Comparison of ENCODE assay signal across 35 cellular contexts in the genomic region with DNA sequence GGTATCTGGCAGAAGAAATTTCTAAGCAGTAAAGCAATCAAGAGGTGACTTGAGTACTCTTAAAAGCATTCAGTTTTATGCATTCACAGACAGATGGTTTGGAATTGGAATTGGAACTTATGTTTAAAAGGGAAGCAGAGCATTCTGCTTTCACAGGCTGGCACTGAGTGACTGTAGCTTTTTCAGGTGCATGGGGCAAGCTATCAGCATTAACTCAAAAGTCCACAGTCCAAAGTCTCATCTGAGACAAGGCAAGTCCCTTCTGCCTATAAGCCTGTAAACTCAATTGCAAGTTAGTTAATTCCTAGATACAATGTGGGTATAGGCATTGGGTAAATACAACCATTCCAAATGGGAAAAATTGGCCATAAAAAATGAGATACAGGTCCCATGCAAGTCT.
"Had no signal": no experiment of that assay in that cellular context is flagged by ENCODE, and none has a peak within 500 bp of the region (broad histone marks: within the 10 kb centered on the region; RNA-seq: fewer than 3 reads in every experiment).

No MANE protein-coding gene starts in this region.

- H3K27ac Mint-ChIP-seq: activated B cell treated with CpG ODN at 0.5 μM for 24 hours; activated CD4-positive, alpha-beta memory T cell treated with anti-CD3 and anti-CD28 coated beads for 36 hours; activated CD4-positive, alpha-beta T cell treated with anti-CD3 and anti-CD28 coated beads, Interleukin-2, amount 10 ng/mL, durations not matched to agents 24 days and 14 days; activated naive CD4-positive, alpha-beta T cell treated with anti-CD3 and anti-CD28 coated beads, Interleukin-2, amount 10 ng/mL, durations not matched to agents 7 days and 5 days; activated naive CD4-positive, alpha-beta T cell treated with anti-CD3 and anti-CD28 coated beads, Interleukin-2, amount 50 U/mL, for 24 hours; activated naive CD8-positive, alpha-beta T cell; activated naive CD8-positive, alpha-beta T cell treated with anti-CD3 and anti-CD28 coated beads, Interleukin-2, amount 10 ng/mL, durations not matched to agents 7 days and 5 days; activated naive CD8-positive, alpha-beta T cell treated with anti-CD3 and anti-CD28 coated beads, Interleukin-2, amount 50 U/mL, for 24 hours; activated T-cell treated with anti-CD3 and anti-CD28 coated beads, Interleukin-2, amount 50 U/mL, for 72 hours; activated T-helper 1 cell treated with anti-CD3 and anti-CD28 coated beads, Interleukin-12 subunit alpha, Interleukin-12 subunit beta, Interleukin-2, Interleukin-4 antibody, amounts not matched to agents 30 ng/mL and 10 ng/mL and 1 ng/mL, durations not matched to agents 14 hours and 24 hours and 36 hours; activated T-helper 17 cell treated with anti-CD3 and anti-CD28 coated beads, Interleukin-2, amount 50 U/mL, for 72 hours; brain; T-helper 1 cell treated with Interleukin-12 subunit alpha and Interleukin-12 subunit beta and Interleukin-4 antibody, amounts not matched to agents 30 μg/mL and 1 μg/mL, for 36 hours; T-helper 2 cell treated with Interferon-gamma antibody and Interleukin-4, amounts not matched to agents 5 μg/mL and 100 μg/mL, for 36 hours had no signal

- H3K36me3 Mint-ChIP-seq: activated CD4-positive, alpha-beta memory T cell treated with anti-CD3 and anti-CD28 coated beads for 36 hours; activated naive CD4-positive, alpha-beta T cell treated with anti-CD3 and anti-CD28 coated beads, Interleukin-2, amount 10 ng/mL, durations not matched to agents 7 days and 5 days; activated naive CD4-positive, alpha-beta T cell treated with anti-CD3 and anti-CD28 coated beads, Interleukin-2, amount 50 U/mL, for 24 hours; activated naive CD8-positive, alpha-beta T cell treated with anti-CD3 and anti-CD28 coated beads, Interleukin-2, amount 10 ng/mL, durations not matched to agents 7 days and 5 days; brain had no signal

- H3K27ac ChIP-seq: ascending aorta, cardiac muscle cell, VCaP had no signal

- H3K9me3 Mint-ChIP-seq: activated naive CD4-positive, alpha-beta T cell treated with anti-CD3 and anti-CD28 coated beads, Interleukin-2, amount 10 ng/mL, durations not matched to agents 7 days and 5 days; activated T-helper 17 cell treated with anti-CD3 and anti-CD28 coated beads, Interleukin-2, amount 50 U/mL, for 72 hours; T-helper 1 cell treated with Interleukin-12 subunit alpha and Interleukin-12 subunit beta and Interleukin-4 antibody, amounts not matched to agents 30 μg/mL and 1 μg/mL, for 36 hours; T-helper 2 cell treated with Interferon-gamma antibody and Interleukin-4, amounts not matched to agents 5 μg/mL and 100 μg/mL, for 36 hours had no signal

- H3K27me3 ChIP-seq: ascending aorta, cardiac muscle cell had no signal

- H3K4me1 ChIP-seq: ascending aorta had no signal

- H3K27me3 Mint-ChIP-seq: activated B cell treated with CpG ODN at 0.5 μM for 24 hours; activated CD4-positive, alpha-beta memory T cell treated with anti-CD3 and anti-CD28 coated beads for 36 hours; activated CD4-positive, alpha-beta T cell treated with anti-CD3 and anti-CD28 coated beads, Interleukin-2, amount 10 ng/mL, durations not matched to agents 24 days and 14 days; activated naive CD4-positive, alpha-beta T cell treated with anti-CD3 and anti-CD28 coated beads, Interleukin-2, amount 10 ng/mL, durations not matched to agents 7 days and 5 days; activated naive CD4-positive, alpha-beta T cell treated with anti-CD3 and anti-CD28 coated beads, Interleukin-2, amount 50 U/mL, for 24 hours; activated naive CD8-positive, alpha-beta T cell; activated naive CD8-positive, alpha-beta T cell treated with anti-CD3 and anti-CD28 coated beads, Interleukin-2, amount 10 ng/mL, durations not matched to agents 7 days and 5 days; activated naive CD8-positive, alpha-beta T cell treated with anti-CD3 and anti-CD28 coated beads, Interleukin-2, amount 50 U/mL, for 24 hours; activated T-helper 17 cell treated with anti-CD3 and anti-CD28 coated beads, Interleukin-2, amount 50 U/mL, for 72 hours; central memory CD8-positive, alpha-beta T cell had no signal

- ATAC-seq: activated naive CD8-positive, alpha-beta T cell treated with anti-CD3 and anti-CD28 coated beads, Interleukin-2, amount 50 U/mL, for 24 hours; activated T-cell treated with anti-CD3 and anti-CD28 coated beads, Interleukin-2, amount 50 U/mL, for 72 hours had no signal

- DNase-seq: activated B cell treated with CpG ODN at 0.5 μM for 24 hours; activated CD4-positive, alpha-beta memory T cell treated with anti-CD3 and anti-CD28 coated beads for 36 hours; activated CD4-positive, alpha-beta T cell treated with anti-CD3 and anti-CD28 coated beads for 4 hours; activated CD4-positive, alpha-beta T cell treated with anti-CD3 and anti-CD28 coated beads, Interleukin-2, amount 10 ng/mL, durations not matched to agents 24 days and 14 days; activated CD4-positive, alpha-beta T cell treated with anti-CD3 and anti-CD28 coated beads, Interleukin-2, amount 50 U/mL, for 1 hour; activated CD4-positive, alpha-beta T cell treated with anti-CD3 and anti-CD28 coated beads, Interleukin-2, amount 50 U/mL, for 4 hours; activated CD4-positive, CD25-positive, alpha-beta regulatory T cell treated with anti-CD3 and anti-CD28 coated beads, Interleukin-2, amount 50 U/mL, for 72 hours; activated CD8-positive, alpha-beta memory T cell treated with anti-CD3 and anti-CD28 coated beads, Interleukin-2, amount 50 U/mL, for 4 hours; activated effector memory CD4-positive, alpha-beta T cell treated with anti-CD3 and anti-CD28 coated beads, Interleukin-2, amount 50 U/mL, for 16 hours; activated naive CD4-positive, alpha-beta T cell treated with anti-CD3 and anti-CD28 coated beads, Interleukin-2, amount 10 ng/mL, durations not matched to agents 7 days and 5 days; activated naive CD4-positive, alpha-beta T cell treated with Interleukin-2 at 50 U/mL for 16 hours; activated naive CD8-positive, alpha-beta T cell treated with anti-CD3 and anti-CD28 coated beads, Interleukin-2, amount 10 ng/mL, durations not matched to agents 7 days and 5 days; activated naive CD8-positive, alpha-beta T cell treated with anti-CD3 and anti-CD28 coated beads, Interleukin-2, amount 50 U/mL, for 24 hours; activated T-cell treated with anti-CD3 and anti-CD28 coated beads for 4 hours; activated T-cell treated with anti-CD3 and anti-CD28 coated beads, Interleukin-2, amount 50 U/mL, for 1 hour; activated T-cell treated with anti-CD3 and anti-CD28 coated beads, Interleukin-2, amount 50 U/mL, for 4 hours; activated T-cell treated with anti-CD3 and anti-CD28 coated beads, Interleukin-2, amount 50 U/mL, for 72 hours; amygdala; anterior cingulate cortex; caudate nucleus; cerebellar nuclear complex; T-helper 1 cell; T-helper 2 cell; T-helper 9 cell had no signal

- H3K36me3 ChIP-seq: ascending aorta, cardiac muscle cell had no signal

- H3K4me3 ChIP-seq: ascending aorta, cardiac muscle cell had no signal

- H3K4me3 Mint-ChIP-seq: activated B cell treated with CpG ODN at 0.5 μM for 24 hours; activated CD4-positive, alpha-beta memory T cell treated with anti-CD3 and anti-CD28 coated beads for 36 hours; activated CD4-positive, alpha-beta T cell treated with anti-CD3 and anti-CD28 coated beads, Interleukin-2, amount 10 ng/mL, durations not matched to agents 24 days and 14 days; activated naive CD4-positive, alpha-beta T cell treated with anti-CD3 and anti-CD28 coated beads, Interleukin-2, amount 10 ng/mL, durations not matched to agents 7 days and 5 days; activated naive CD4-positive, alpha-beta T cell treated with anti-CD3 and anti-CD28 coated beads, Interleukin-2, amount 50 U/mL, for 24 hours; activated naive CD8-positive, alpha-beta T cell; activated naive CD8-positive, alpha-beta T cell treated with anti-CD3 and anti-CD28 coated beads, Interleukin-2, amount 10 ng/mL, durations not matched to agents 7 days and 5 days; activated naive CD8-positive, alpha-beta T cell treated with anti-CD3 and anti-CD28 coated beads, Interleukin-2, amount 50 U/mL, for 24 hours; activated T-cell treated with anti-CD3 and anti-CD28 coated beads, Interleukin-2, amount 50 U/mL, for 4 hours; activated T-cell treated with anti-CD3 and anti-CD28 coated beads, Interleukin-2, amount 50 U/mL, for 72 hours; activated T-helper 1 cell treated with anti-CD3 and anti-CD28 coated beads, Interleukin-12 subunit alpha, Interleukin-12 subunit beta, Interleukin-2, Interleukin-4 antibody, amounts not matched to agents 30 ng/mL and 10 ng/mL and 1 ng/mL, durations not matched to agents 14 hours and 24 hours and 36 hours; activated T-helper 17 cell treated with anti-CD3 and anti-CD28 coated beads, Interleukin-2, amount 50 U/mL, for 72 hours; brain; central memory CD8-positive, alpha-beta T cell; T-helper 1 cell treated with Interleukin-12 subunit alpha and Interleukin-12 subunit beta and Interleukin-4 antibody, amounts not matched to agents 30 μg/mL and 1 μg/mL, for 36 hours; T-helper 2 cell treated with Interferon-gamma antibody and Interleukin-4, amounts not matched to agents 5 μg/mL and 100 μg/mL, for 36 hours had no signal

- H3K9me3 ChIP-seq: ascending aorta had no signal

- H3K4me1 Mint-ChIP-seq: activated B cell treated with CpG ODN at 0.5 μM for 24 hours; activated CD4-positive, alpha-beta T cell treated with anti-CD3 and anti-CD28 coated beads, Interleukin-2, amount 10 ng/mL, durations not matched to agents 24 days and 14 days; activated naive CD4-positive, alpha-beta T cell treated with anti-CD3 and anti-CD28 coated beads, Interleukin-2, amount 10 ng/mL, durations not matched to agents 7 days and 5 days; activated naive CD4-positive, alpha-beta T cell treated with anti-CD3 and anti-CD28 coated beads, Interleukin-2, amount 50 U/mL, for 24 hours; activated naive CD8-positive, alpha-beta T cell treated with anti-CD3 and anti-CD28 coated beads, Interleukin-2, amount 10 ng/mL, durations not matched to agents 7 days and 5 days; activated T-helper 17 cell treated with anti-CD3 and anti-CD28 coated beads, Interleukin-2, amount 50 U/mL, for 72 hours; brain; central memory CD8-positive, alpha-beta T cell had no signal
